In genomic region chr14:33085799-33086198, GRCh38 we compare ENCODE assay signal across 35 cellular contexts.
"Had no signal": no experiment of that assay in that cellular context is flagged by ENCODE, and none has a peak within 500 bp of the region (broad histone marks: within the 10 kb centered on the region; RNA-seq: fewer than 3 reads in every experiment).

No MANE protein-coding gene starts in this region.

- H3K27me3 ChIP-seq: ascending aorta, cardiac muscle cell had no signal

- H3K4me3 ChIP-seq: ascending aorta, cardiac muscle cell had no signal

- H3K4me1 Mint-ChIP-seq: activated B cell treated with CpG ODN at 0.5 μM for 24 hours; activated CD4-positive, alpha-beta T cell treated with anti-CD3 and anti-CD28 coated beads, Interleukin-2, amount 10 ng/mL, durations not matched to agents 24 days and 14 days; activated naive CD4-positive, alpha-beta T cell treated with anti-CD3 and anti-CD28 coated beads, Interleukin-2, amount 10 ng/mL, durations not matched to agents 7 days and 5 days; activated naive CD4-positive, alpha-beta T cell treated with anti-CD3 and anti-CD28 coated beads, Interleukin-2, amount 50 U/mL, for 24 hours; activated naive CD8-positive, alpha-beta T cell treated with anti-CD3 and anti-CD28 coated beads, Interleukin-2, amount 10 ng/mL, durations not matched to agents 7 days and 5 days; activated naive CD8-positive, alpha-beta T cell treated with anti-CD3 and anti-CD28 coated beads, Interleukin-2, amount 50 U/mL, for 24 hours; brain; central memory CD8-positive, alpha-beta T cell had no signal

- H3K4me1 ChIP-seq: ascending aorta had no signal

- H3K4me3 Mint-ChIP-seq: activated B cell treated with CpG ODN at 0.5 μM for 24 hours; activated CD4-positive, alpha-beta memory T cell treated with anti-CD3 and anti-CD28 coated beads for 36 hours; activated CD4-positive, alpha-beta T cell treated with anti-CD3 and anti-CD28 coated beads, Interleukin-2, amount 10 ng/mL, durations not matched to agents 24 days and 14 days; activated CD8-positive, alpha-beta T cell treated with anti-CD3 and anti-CD28 coated beads for 36 hours; activated naive CD4-positive, alpha-beta T cell treated with anti-CD3 and anti-CD28 coated beads, Interleukin-2, amount 10 ng/mL, durations not matched to agents 7 days and 5 days; activated naive CD4-positive, alpha-beta T cell treated with anti-CD3 and anti-CD28 coated beads, Interleukin-2, amount 50 U/mL, for 24 hours; activated naive CD8-positive, alpha-beta T cell; activated naive CD8-positive, alpha-beta T cell treated with anti-CD3 and anti-CD28 coated beads, Interleukin-2, amount 10 ng/mL, durations not matched to agents 7 days and 5 days; activated naive CD8-positive, alpha-beta T cell treated with anti-CD3 and anti-CD28 coated beads, Interleukin-2, amount 50 U/mL, for 24 hours; activated T-cell treated with anti-CD3 and anti-CD28 coated beads, Interleukin-2, amount 50 U/mL, for 24 hours; brain; central memory CD8-positive, alpha-beta T cell; T-helper 1 cell treated with Interleukin-12 subunit alpha and Interleukin-12 subunit beta and Interleukin-4 antibody, amounts not matched to agents 30 μg/mL and 1 μg/mL, for 36 hours; T-helper 2 cell treated with Interferon-gamma antibody and Interleukin-4, amounts not matched to agents 5 μg/mL and 100 μg/mL, for 36 hours had no signal

- H3K27ac Mint-ChIP-seq: activated B cell treated with CpG ODN at 0.5 μM for 24 hours; activated CD4-positive, alpha-beta memory T cell treated with anti-CD3 and anti-CD28 coated beads for 36 hours; activated CD4-positive, alpha-beta T cell treated with anti-CD3 and anti-CD28 coated beads, Interleukin-2, amount 10 ng/mL, durations not matched to agents 24 days and 14 days; activated CD8-positive, alpha-beta T cell treated with anti-CD3 and anti-CD28 coated beads for 36 hours; activated naive CD4-positive, alpha-beta T cell treated with anti-CD3 and anti-CD28 coated beads, Interleukin-2, amount 10 ng/mL, durations not matched to agents 7 days and 5 days; activated naive CD4-positive, alpha-beta T cell treated with anti-CD3 and anti-CD28 coated beads, Interleukin-2, amount 50 U/mL, for 24 hours; activated naive CD8-positive, alpha-beta T cell; activated naive CD8-positive, alpha-beta T cell treated with anti-CD3 and anti-CD28 coated beads, Interleukin-2, amount 10 ng/mL, durations not matched to agents 7 days and 5 days; activated naive CD8-positive, alpha-beta T cell treated with anti-CD3 and anti-CD28 coated beads, Interleukin-2, amount 50 U/mL, for 24 hours; activated T-cell treated with anti-CD3 and anti-CD28 coated beads, Interleukin-2, amount 50 U/mL, for 24 hours; activated T-helper 2 cell treated with anti-CD3 and anti-CD28 coated beads, Interferon-gamma antibody, Interleukin-2, Interleukin-4, amounts not matched to agents 10 μg/mL and 5 μg/mL and 100 μg/mL, durations not matched to agents 14 hours and 24 hours and 36 hours; brain; T-helper 1 cell treated with Interleukin-12 subunit alpha and Interleukin-12 subunit beta and Interleukin-4 antibody, amounts not matched to agents 30 μg/mL and 1 μg/mL, for 36 hours; T-helper 2 cell treated with Interferon-gamma antibody and Interleukin-4, amounts not matched to agents 5 μg/mL and 100 μg/mL, for 36 hours had no signal

- H3K9me3 Mint-ChIP-seq: activated B cell treated with CpG ODN at 0.5 μM for 24 hours had no signal

- DNase-seq: activated B cell treated with CpG ODN at 0.5 μM for 24 hours; activated CD4-positive, alpha-beta memory T cell treated with anti-CD3 and anti-CD28 coated beads for 36 hours; activated CD4-positive, alpha-beta T cell treated with anti-CD3 and anti-CD28 coated beads for 4 hours; activated CD4-positive, alpha-beta T cell treated with anti-CD3 and anti-CD28 coated beads, Interleukin-2, amount 10 ng/mL, durations not matched to agents 24 days and 14 days; activated CD4-positive, alpha-beta T cell treated with anti-CD3 and anti-CD28 coated beads, Interleukin-2, amount 50 U/mL, for 1 hour; activated CD4-positive, alpha-beta T cell treated with anti-CD3 and anti-CD28 coated beads, Interleukin-2, amount 50 U/mL, for 4 hours; activated CD4-positive, CD25-positive, alpha-beta regulatory T cell treated with anti-CD3 and anti-CD28 coated beads, Interleukin-2, amount 50 U/mL, for 72 hours; activated CD8-positive, alpha-beta memory T cell treated with anti-CD3 and anti-CD28 coated beads, Interleukin-2, amount 50 U/mL, for 4 hours; activated CD8-positive, alpha-beta T cell treated with anti-CD3 and anti-CD28 coated beads for 36 hours; activated effector memory CD4-positive, alpha-beta T cell treated with Interleukin-2 at 50 U/mL for 16 hours; activated gamma-delta T cell; activated naive CD4-positive, alpha-beta T cell treated with anti-CD3 and anti-CD28 coated beads, Interleukin-2, amount 10 ng/mL, durations not matched to agents 7 days and 5 days; activated naive CD4-positive, alpha-beta T cell treated with Interleukin-2 at 50 U/mL for 16 hours; activated naive CD8-positive, alpha-beta T cell treated with anti-CD3 and anti-CD28 coated beads, Interleukin-2, amount 10 ng/mL, durations not matched to agents 7 days and 5 days; activated naive CD8-positive, alpha-beta T cell treated with anti-CD3 and anti-CD28 coated beads, Interleukin-2, amount 50 U/mL, for 24 hours; activated T-cell treated with anti-CD3 and anti-CD28 coated beads, Interleukin-2, amount 50 U/mL, for 24 hours; activated T-cell treated with anti-CD3 and anti-CD28 coated beads, Interleukin-2, amount 50 U/mL, for 48 hours; amygdala; anterior cingulate cortex; caudate nucleus; cerebellar nuclear complex; SW 1271; T-helper 1 cell; T-helper 2 cell; T-helper 9 cell had no signal

- ATAC-seq: activated CD8-positive, alpha-beta T cell treated with anti-CD3 and anti-CD28 coated beads for 36 hours; activated naive CD8-positive, alpha-beta T cell treated with anti-CD3 and anti-CD28 coated beads, Interleukin-2, amount 50 U/mL, for 24 hours had no signal

- H3K27me3 Mint-ChIP-seq: activated B cell treated with CpG ODN at 0.5 μM for 24 hours; activated CD4-positive, alpha-beta T cell treated with anti-CD3 and anti-CD28 coated beads, Interleukin-2, amount 10 ng/mL, durations not matched to agents 24 days and 14 days; activated CD8-positive, alpha-beta T cell treated with anti-CD3 and anti-CD28 coated beads for 36 hours; activated naive CD4-positive, alpha-beta T cell treated with anti-CD3 and anti-CD28 coated beads, Interleukin-2, amount 10 ng/mL, durations not matched to agents 7 days and 5 days; activated naive CD4-positive, alpha-beta T cell treated with anti-CD3 and anti-CD28 coated beads, Interleukin-2, amount 50 U/mL, for 24 hours; activated naive CD8-positive, alpha-beta T cell treated with anti-CD3 and anti-CD28 coated beads, Interleukin-2, amount 10 ng/mL, durations not matched to agents 7 days and 5 days; activated naive CD8-positive, alpha-beta T cell treated with anti-CD3 and anti-CD28 coated beads, Interleukin-2, amount 50 U/mL, for 24 hours; activated T-cell treated with anti-CD3 and anti-CD28 coated beads, Interleukin-2, amount 50 U/mL, for 24 hours; brain; central memory CD8-positive, alpha-beta T cell had no signal

- H3K36me3 Mint-ChIP-seq: activated CD4-positive, alpha-beta memory T cell treated with anti-CD3 and anti-CD28 coated beads for 36 hours; activated naive CD4-positive, alpha-beta T cell treated with anti-CD3 and anti-CD28 coated beads, Interleukin-2, amount 10 ng/mL, durations not matched to agents 7 days and 5 days; activated naive CD4-positive, alpha-beta T cell treated with anti-CD3 and anti-CD28 coated beads, Interleukin-2, amount 50 U/mL, for 24 hours; activated naive CD8-positive, alpha-beta T cell; activated naive CD8-positive, alpha-beta T cell treated with anti-CD3 and anti-CD28 coated beads, Interleukin-2, amount 10 ng/mL, durations not matched to agents 7 days and 5 days had no signal

- H3K36me3 ChIP-seq: ascending aorta, cardiac muscle cell had no signal

- H3K27ac ChIP-seq: ascending aorta, cardiac muscle cell had no signal

- FAIRE-seq: bronchial epithelial cell had no signal
